In the genomic region with DNA sequence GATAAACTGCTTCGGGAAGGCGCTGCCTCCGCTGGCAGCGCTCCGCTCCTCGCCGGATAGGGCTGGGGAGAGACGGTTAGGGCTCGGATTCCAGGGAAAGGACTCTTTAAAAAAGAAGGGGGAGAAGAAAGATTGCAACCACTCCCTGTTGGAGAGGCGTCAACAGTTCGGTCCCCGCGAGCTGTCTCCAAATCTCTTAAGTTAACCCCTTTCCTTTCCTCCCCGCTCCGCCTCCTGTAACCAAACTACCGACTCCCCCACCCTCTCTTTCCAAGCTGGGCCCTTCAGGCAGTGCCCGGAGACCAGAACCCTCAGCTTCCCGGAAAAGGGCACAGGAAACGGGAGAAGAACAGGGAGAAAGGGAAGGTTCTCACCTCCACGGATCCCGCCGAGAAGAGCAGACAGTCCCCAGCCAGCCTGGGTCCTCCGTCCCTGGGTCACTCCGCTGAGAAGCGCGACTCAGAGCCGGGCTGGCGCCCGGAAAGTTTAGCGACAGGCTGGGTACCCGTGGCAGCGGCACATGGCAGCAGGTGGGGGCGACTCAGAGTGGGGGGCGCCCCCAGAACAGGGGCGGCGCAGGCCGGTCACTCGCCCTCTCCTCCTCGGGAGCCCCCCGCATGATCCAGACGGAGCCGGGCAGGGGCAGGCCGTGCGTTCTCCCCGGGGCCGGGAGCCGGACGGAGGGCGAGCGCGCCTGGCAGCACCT, we compare ENCODE assay signal across 8 cellular contexts. TPM values are rescaled to one million over a fixed set of nuclear protein-coding genes. Genes with fewer than 3 reads are reported as not detected.
DNase-seq lines count a peak whose midpoint lies in the region; ATAC-seq, FAIRE-seq and TF ChIP-seq lines count a peak whose summit lies in the region.

No MANE protein-coding gene starts in this region.

- no peaks in the 10 kb centered on the region for H3K9me3 Mint-ChIP-seq in CD8-positive, alpha-beta T cell
- H3K9me3 Mint-ChIP-seq in type B pancreatic cell, result no peaks in the 10 kb centered on the region

- no peak overlapping the region for H2AFZ ChIP-seq in H1 (ENCODE audit: low read length)

- H3K27ac Mint-ChIP-seq in CD8-positive, alpha-beta T cell, result no peak overlapping the region
- H3K27ac Mint-ChIP-seq in T-helper 17 cell (no peak overlapping the region), type B pancreatic cell (peak overlapping the region; percentile 78)

- peak overlapping the region; percentile 86 to 90 for H3K4me2 ChIP-seq in H1 (ENCODE audit: insufficient read depth in 1 of 2, low read depth in 2 of 2, low read length in 2 of 2)

- peak overlapping the region; percentile 24 for H3K56ac ChIP-seq in H1 (replicated peaks; ENCODE audit: insufficient read length, low read depth, low read length)

- no peak overlapping the region for H3K27ac ChIP-seq in CD8-positive, alpha-beta T cell (ENCODE audit: low read depth, low read length)
- H3K27ac ChIP-seq in H1 (ENCODE audit: low read depth, low read length) (no peak overlapping the region), mucosa of rectum (ENCODE audit: low read depth in 2 of 2, low read length in 2 of 2) (peak overlapping the region; percentile 94 to 98)

- peaks cover 26 to 51% of the 10 kb centered on the region in 2 experiments for H3K79me2 ChIP-seq in H1 (ENCODE audit: control insufficient read depth in 1 of 2, insufficient read depth in 2 of 2, low read length in 2 of 2)

- no peak overlapping the region for H2BK120ac ChIP-seq in H1 (replicated peaks; ENCODE audit: low read depth, low read length)

- no peak overlapping the region for H3K23ac ChIP-seq in H1 (ENCODE audit: insufficient read length)

- peak; percentile 9 for ATAC-seq in CD8-positive, alpha-beta T cell
- ATAC-seq in GM19395 (IDR thresholded peaks at IDR 0.05; ENCODE audit: unreplicated experiment) (peak; percentile 29), HG03460 (IDR thresholded peaks at IDR 0.05; ENCODE audit: unreplicated experiment) (peak; percentile 12), T-helper 17 cell (peak; percentile 12)

- TF ChIP-seq EP300 in H1 (IDR thresholded peaks at IDR 0.05; ENCODE audit: borderline replicate concordance in 1 of 2, low read depth in 2 of 2, low read length in 2 of 2), result no peak

- H2AK5ac ChIP-seq in H1 (ENCODE audit: low read depth, low read length), result no peak overlapping the region

- peak overlapping the region; percentile 79 for H3K4me3 ChIP-seq in CD8-positive, alpha-beta T cell (ENCODE audit: low read depth, low read length)
- H3K4me3 ChIP-seq in H1 (ENCODE audit: extremely low read depth in 1 of 4, insufficient read depth in 2 of 4, low read depth in 3 of 4, low read length in 4 of 4) (peak overlapping the region; percentile 84 to 96 (median 86)), mucosa of rectum (ENCODE audit: low read length in 2 of 2) (peak overlapping the region; percentile 87 to 95)

- H3K27me3 Mint-ChIP-seq in CD8-positive, alpha-beta T cell (ENCODE audit: low read depth), result peaks cover 28% of the 10 kb centered on the region
- H3K27me3 Mint-ChIP-seq in T-helper 17 cell (peaks cover 25% of the 10 kb centered on the region), type B pancreatic cell (peaks cover 57% of the 10 kb centered on the region)

- H3K18ac ChIP-seq in H1 (ENCODE audit: extremely low read depth, low read length), result peak overlapping the region; percentile 91

- peak overlapping the region; percentile 86 for H3K4me3 Mint-ChIP-seq in CD8-positive, alpha-beta T cell
- H3K4me3 Mint-ChIP-seq in T-helper 17 cell (peak overlapping the region; percentile 93), type B pancreatic cell (peak overlapping the region; percentile 93)

- H3K4ac ChIP-seq in H1 (replicated peaks; ENCODE audit: insufficient read length, low read depth, low read length), result peak overlapping the region; percentile 0

- H3K36me3 ChIP-seq in CD8-positive, alpha-beta T cell (ENCODE audit: insufficient read depth, low read length), result no peaks in the 10 kb centered on the region
- H3K36me3 ChIP-seq in H1 (ENCODE audit: control insufficient read depth in 2 of 4, insufficient read depth in 4 of 4, low read length in 3 of 4) (peaks cover 2 to 42% (median 12%) of the 10 kb centered on the region in 4 experiments; a peak in 6 of 8 replicates), mucosa of rectum (ENCODE audit: control insufficient read depth in 2 of 2, insufficient read depth in 2 of 2, low read length in 2 of 2) (peaks cover 9 to 17% of the 10 kb centered on the region in 2 donors)

- H3K23me2 ChIP-seq in H1 (ENCODE audit: low read depth, low read length), result peaks cover 32% of the 10 kb centered on the region

- peak overlapping the region; percentile 73; the same call in 1 of the 2 replicates for H2BK5ac ChIP-seq in H1 (ENCODE audit: low read depth, low read length)

- WGBS in H1 (ENCODE audit: extremely low coverage in 1 of 2, insufficient coverage in 1 of 2, insufficient read length in 1 of 2, insufficient replicate concordance in 2 of 2, low coverage in 1 of 2, low lambda C conversion rate in 2 of 2, missing lambda C conversion rate in 1 of 2), 2 experiments, result 2% methylated on average over 30 of the region's 51 CpGs; no CpG with 5 or more reads in 1 of the 2 experiments

- H2BK20ac ChIP-seq in H1 (ENCODE audit: low read length), result no peak overlapping the region

- no peak for FAIRE-seq in H1 (lab: Jason Lieb, UNC)

- peaks cover 4% of the 10 kb centered on the region for H3K27me3 ChIP-seq in CD8-positive, alpha-beta T cell (ENCODE audit: insufficient read depth, low read length)
- H3K27me3 ChIP-seq in H1 (replicated peaks in 1 of 4; ENCODE audit: control insufficient read depth in 3 of 4, extremely low read depth in 1 of 4, insufficient read depth in 3 of 4, low read length in 3 of 4), result peaks cover 0 to 4% (median 1%) of the 10 kb centered on the region in 4 experiments; a peak in 1 of 7 replicates
- no peaks in the 10 kb centered on the region for H3K27me3 ChIP-seq in mucosa of rectum (ENCODE audit: control insufficient read depth in 2 of 2, insufficient read depth in 2 of 2, low read length in 2 of 2)

- peaks cover 6% of the 10 kb centered on the region for H3K79me1 ChIP-seq in H1 (ENCODE audit: low read depth, low read length)

- no peak overlapping the region for H4K91ac ChIP-seq in H1 (replicated peaks; ENCODE audit: insufficient read length, low read length)

- H3K4me1 Mint-ChIP-seq in CD8-positive, alpha-beta T cell (ENCODE audit: low read depth), result peaks cover 33% of the 10 kb centered on the region
- peaks cover 23% of the 10 kb centered on the region for H3K4me1 Mint-ChIP-seq in T-helper 17 cell
- peaks cover 18% of the 10 kb centered on the region for H3K4me1 Mint-ChIP-seq in type B pancreatic cell (ENCODE audit: unreplicated experiment)

- peaks cover 36% of the 10 kb centered on the region for H3K4me1 ChIP-seq in CD8-positive, alpha-beta T cell (ENCODE audit: insufficient read depth, low read length)
- peaks cover 0 to 39% (median 30%) of the 10 kb centered on the region in 4 experiments; a peak in 6 of 7 replicates for H3K4me1 ChIP-seq in H1 (replicated peaks in 1 of 4; ENCODE audit: control insufficient read depth in 3 of 4, insufficient read depth in 4 of 4, low read length in 3 of 4)
- peaks cover 32 to 34% of the 10 kb centered on the region in 2 donors for H3K4me1 ChIP-seq in mucosa of rectum (ENCODE audit: control insufficient read depth in 2 of 2, insufficient read depth in 2 of 2, low read length in 2 of 2)

- no peak for TF ChIP-seq RAD21 in H1 (IDR thresholded peaks at IDR 0.05 in 1 of 2, conservative IDR thresholded peaks at IDR 0.05 in 1 of 2; ENCODE audit: low read depth in 2 of 2, low read length in 2 of 2)

- CTCF ChIA-PET in CD8-positive, alpha-beta T cell (lab: Charles Lee), result interaction anchor here (2.2 kb wide), 1 partner anchor 203 kb away, joined by 6 read pairs; no protein-coding TSS in a partner anchor
- CTCF ChIA-PET in H1 (lab: Charles Lee; ENCODE audit: partially characterized antibody), result interaction anchor here (0.6 to 5.5 kb wide), 11 partner anchors 18 to 272 kb away, joined by 3 to 68 read pairs (median 4); no protein-coding TSS in a partner anchor

- H4K5ac ChIP-seq in H1 (ENCODE audit: insufficient read length, low read depth, low read length), result peak overlapping the region; percentile 8

- peaks cover 10 to 13% of the 10 kb centered on the region in 2 experiments for H4K20me1 ChIP-seq in H1 (replicated peaks in 1 of 2; ENCODE audit: control insufficient read depth in 1 of 2, insufficient read depth in 2 of 2, low read length in 2 of 2)

- H4K8ac ChIP-seq in H1 (ENCODE audit: extremely low read depth, insufficient read depth, low read length), result peak overlapping the region; percentile 88; the same call in 1 of the 2 replicates

- no peaks in the 10 kb centered on the region for H3K9me3 ChIP-seq in CD8-positive, alpha-beta T cell (ENCODE audit: low read length)
- H3K9me3 ChIP-seq in T-helper 17 cell (ENCODE audit: control insufficient read depth, low read length, poor library complexity, severe bottlenecking) (no peaks in the 10 kb centered on the region), H1 (ENCODE audit: insufficient read depth in 2 of 2, low read depth in 1 of 2, low read length in 1 of 2) (no peaks in the 10 kb centered on the region), mucosa of rectum (ENCODE audit: control insufficient read depth in 2 of 2, low read length in 2 of 2) (no peaks in the 10 kb centered on the region)

- H3K9ac ChIP-seq in H1 (replicated peaks in 1 of 4; ENCODE audit: extremely low read depth in 1 of 4, low read depth in 3 of 4, low read length in 3 of 4) (peak overlapping the region; percentile 59 to 84 (median 68)), mucosa of rectum (ENCODE audit: low read depth in 1 of 2, low read length in 2 of 2) (peak overlapping the region; percentile 90 to 94)

- peak in 2 of 7 experiments; percentile 7 to 53 for DNase-seq in CD8-positive, alpha-beta T cell
- DNase-seq in T-helper 17 cell, result no peak
- peak in 1 of 2 experiments; percentile 62 for DNase-seq in H1 (ENCODE audit: low read depth in 1 of 2, low spot score in 2 of 2)
- DNase-seq in type B pancreatic cell (ENCODE audit: extremely low spot score, unreplicated experiment), result no peak
- no peak for DNase-seq in NCI-H2107 treated with DMSO at 0.1 percent for 48 hours (lab: John Stamatoyannopoulos, UW; ENCODE audit: unreplicated experiment)

- H2BK12ac ChIP-seq in H1 (ENCODE audit: low read depth, low read length), result peak overlapping the region; percentile 50; the same call in 1 of the 2 replicates

- intact Hi-C loops in CD8-positive, alpha-beta T cell (cut with DNase I, micrococcal nuclease), result loop anchor here (1.0 to 5.0 kb wide), 8 partner anchors 57 to 258 kb away; partner anchors contain the start of genes CCNYL1 (in 2 of the 2), METTL21A (in 2 of the 2), CREB1 (in 1 of the 2) and PLEKHM3 (in 1 of the 2)

- POLR2A ChIA-PET in CD8-positive, alpha-beta T cell (lab: Charles Lee), result interaction anchor here (1.6 kb wide), 1 partner anchor 58 kb away, joined by 4 read pairs; the partner anchor contains the start of gene CCNYL1
- POLR2A ChIA-PET in H1 (lab: Charles Lee; ENCODE audit: partially characterized antibody), result interaction anchor here (0.6 to 1.8 kb wide), 16 partner anchors 9 to 271 kb away, joined by 3 to 9 read pairs (median 4); partner anchors contain the start of genes CCNYL1 and METTL21A

- TF ChIP-seq CTCF in CD8-positive, alpha-beta T cell (IDR thresholded peaks at IDR 0.05), result no peak
- TF ChIP-seq CTCF in H1 (IDR thresholded peaks at IDR 0.05; ENCODE audit: control extremely low read depth in 1 of 3, insufficient read depth in 1 of 3, low read depth in 1 of 3, low read length in 3 of 3) (no peak), type B pancreatic cell (conservative IDR thresholded peaks at IDR 0.05) (no peak)

- H2BK15ac ChIP-seq in H1 (ENCODE audit: low read length), result no peak overlapping the region

- no peak for TF ChIP-seq POLR2A in H1 (IDR thresholded peaks at IDR 0.05; ENCODE audit: control extremely low read depth in 1 of 2, low read depth in 2 of 2, low read length in 2 of 2)

- no peaks in the 10 kb centered on the region for H3K36me3 Mint-ChIP-seq in CD8-positive, alpha-beta T cell
- peaks cover 2% of the 10 kb centered on the region for H3K36me3 Mint-ChIP-seq in T-helper 17 cell (ENCODE audit: low read depth)
- H3K36me3 Mint-ChIP-seq in type B pancreatic cell, result no peaks in the 10 kb centered on the region

- H3K14ac ChIP-seq in H1 (ENCODE audit: insufficient read length), result peak overlapping the region; percentile 4

RNA-seq across cellular contexts. Expression of gene FZD5, which starts 0.7 kb away (rescaled TPM):
- total RNA-seq in CD8-positive, alpha-beta T cell, result under 1 TPM; 0.39 to 0.54 TPM
- total RNA-seq in T-helper 17 cell (under 1 TPM; 0.16 to 0.17 TPM), type B pancreatic cell (ENCODE audit: low replicate concordance) (10.8 and 15.1 TPM in 2 replicates)
- total RNA-seq in H1 (2021; fragmentation: NEBNext Ultra II Directional; extraction: Animal tissue kit (Norgen Biotek cat#: 25700)), result 55.2 and 56.6 TPM in 2 replicates
- polyA plus RNA-seq in H1 (2011; rRNA removed), result 13.4 and 20.2 TPM in 2 replicates
- 15.8 TPM for polyA plus RNA-seq in H1 (2011; cell fraction: cytosol; rRNA removed)
- polyA plus RNA-seq in H1 (2011; cell fraction: nucleus; rRNA removed), result 21.3 TPM
- 14.2 to 20.0 TPM (median 15.9 TPM) in 4 replicates for polyA plus RNA-seq in H1 (2012, experiment 1 of 2)
- 4.5 TPM for polyA plus RNA-seq in H1 (2012, experiment 2 of 2)
- 33.6 TPM for polyA plus RNA-seq in H1 (2013, experiment 1 of 2)
- 37.1 TPM for polyA plus RNA-seq in H1 (2013, experiment 2 of 2)
- polyA minus RNA-seq in H1 (2011; rRNA and poly(A)+ RNA removed), result 30.0 and 33.0 TPM in 2 replicates
- polyA minus RNA-seq in H1 (2011; cell fraction: cytosol; rRNA and poly(A)+ RNA removed), result 44.0 TPM
- 60.7 TPM for polyA minus RNA-seq in H1 (2011; cell fraction: nucleus; rRNA and poly(A)+ RNA removed)

RNA-seq across cellular contexts. Expression of gene CCNYL1, which starts 57.6 kb away (rescaled TPM):
- 10 to 100 TPM; 12.0 to 12.3 TPM for total RNA-seq in CD8-positive, alpha-beta T cell
- 10 to 100 TPM; 12.1 to 14.3 TPM for total RNA-seq in T-helper 17 cell
- 35.4 and 36.2 TPM in 2 replicates for total RNA-seq in H1 (2021; fragmentation: NEBNext Ultra II Directional; extraction: Animal tissue kit (Norgen Biotek cat#: 25700))
- polyA plus RNA-seq in H1 (2011; rRNA removed), result 10.0 and 13.3 TPM in 2 replicates
- polyA plus RNA-seq in H1 (2011; cell fraction: cytosol; rRNA removed), result 14.2 TPM
- 15.5 TPM for polyA plus RNA-seq in H1 (2011; cell fraction: nucleus; rRNA removed)
- 14.6 to 24.3 TPM (median 18.2 TPM) in 4 replicates for polyA plus RNA-seq in H1 (2012, experiment 1 of 2)
- 5.1 TPM for polyA plus RNA-seq in H1 (2012, experiment 2 of 2)
- polyA plus RNA-seq in H1 (2013, experiment 1 of 2), result 33.4 TPM
- polyA plus RNA-seq in H1 (2013, experiment 2 of 2), result 31.5 TPM
- 16.6 and 23.9 TPM in 2 replicates for polyA minus RNA-seq in H1 (2011; rRNA and poly(A)+ RNA removed)
- polyA minus RNA-seq in H1 (2011; cell fraction: cytosol; rRNA and poly(A)+ RNA removed), result 16.3 TPM
- 24.5 TPM for polyA minus RNA-seq in H1 (2011; cell fraction: nucleus; rRNA and poly(A)+ RNA removed)
- total RNA-seq in type B pancreatic cell (ENCODE audit: low replicate concordance), result 20.8 and 30.7 TPM in 2 replicates

Comparison
In these comparisons a context has a peak if more than half of its experiments do, and no peak if none do; other contexts are left out.
1. H3K27ac ChIP-seq: peak in mucosa of rectum (2 of 2); none in CD8-positive, alpha-beta T cell (single experiment) and H1 (single experiment).
2. Peak in every context shown above with its lines, with median percentiles within 50 percentile points of each other: ATAC-seq, H3K4me3 ChIP-seq and H3K4me3 Mint-ChIP-seq.